Comparison of ENCODE assay signal across 31 cellular contexts in genomic region chr5:98524796-98525195, GRCh38.
"Had no signal": no experiment of that assay in that cellular context is flagged by ENCODE, and none has a peak within 500 bp of the region (broad histone marks: within the 10 kb centered on the region; RNA-seq: fewer than 3 reads in every experiment).

No MANE protein-coding gene starts in this region.

- ATAC-seq: activated CD4-positive, alpha-beta T cell treated with anti-CD3 and anti-CD28 coated beads for 36 hours; activated CD8-positive, alpha-beta memory T cell treated with anti-CD3 and anti-CD28 coated beads, Interleukin-2, amount 10 ng/mL, durations not matched to agents 7 days and 5 days; activated CD8-positive, alpha-beta T cell treated with anti-CD3 and anti-CD28 coated beads, Interleukin-2, amount 10 ng/mL, durations not matched to agents 7 days and 5 days; activated naive CD4-positive, alpha-beta T cell treated with anti-CD3 and anti-CD28 coated beads, Interleukin-2, amount 50 U/mL, for 72 hours; activated T-cell treated with anti-CD3 and anti-CD28 coated beads, Interleukin-2, amount 50 U/mL, for 72 hours; foreskin keratinocyte; gastrocnemius medialis; heart right ventricle; T-helper 17 cell had no signal

- H3K27me3 ChIP-seq: ascending aorta, brain microvascular endothelial cell, esophagus muscularis mucosa, foreskin keratinocyte, gastrocnemius medialis, heart right ventricle had no signal

- H3K9me3 Mint-ChIP-seq: activated CD4-positive, alpha-beta memory T cell treated with anti-CD3 and anti-CD28 coated beads for 36 hours; activated CD4-positive, alpha-beta T cell treated with anti-CD3 and anti-CD28 coated beads, Interleukin-2, amount 10 ng/mL, durations not matched to agents 24 days and 14 days; activated naive CD4-positive, alpha-beta T cell treated with anti-CD3 and anti-CD28 coated beads, Interleukin-2, amount 10 ng/mL, durations not matched to agents 7 days and 5 days; activated naive CD4-positive, alpha-beta T cell treated with anti-CD3 and anti-CD28 coated beads, Interleukin-2, amount 50 U/mL, for 72 hours; activated naive CD8-positive, alpha-beta T cell treated with anti-CD3 and anti-CD28 coated beads, Interleukin-2, amount 10 ng/mL, durations not matched to agents 7 days and 5 days; activated T-cell treated with anti-CD3 and anti-CD28 coated beads, Interleukin-2, amount 50 U/mL, for 24 hours; activated T-cell treated with anti-CD3 and anti-CD28 coated beads, Interleukin-2, amount 50 U/mL, for 72 hours; dendritic cell treated with granulocyte-macrophage colony-stimulating factor and Interleukin-4, amounts not matched to agents 40 ng/mL and 50 ng/mL, for 4 days; T-helper 2 cell treated with Interferon-gamma antibody and Interleukin-4, amounts not matched to agents 5 μg/mL and 100 μg/mL, for 36 hours had no signal

- H3K4me3 ChIP-seq: ascending aorta, coronary artery, dorsolateral prefrontal cortex, esophagus muscularis mucosa, gastrocnemius medialis, heart right ventricle had no signal

- H3K4me3 Mint-ChIP-seq: activated CD4-positive, alpha-beta memory T cell treated with anti-CD3 and anti-CD28 coated beads for 36 hours; activated CD4-positive, alpha-beta T cell treated with anti-CD3 and anti-CD28 coated beads for 36 hours; activated CD4-positive, alpha-beta T cell treated with anti-CD3 and anti-CD28 coated beads, Interleukin-2, amount 10 ng/mL, durations not matched to agents 24 days and 14 days; activated CD8-positive, alpha-beta memory T cell treated with anti-CD3 and anti-CD28 coated beads, Interleukin-2, amount 10 ng/mL, durations not matched to agents 7 days and 5 days; activated CD8-positive, alpha-beta T cell treated with anti-CD3 and anti-CD28 coated beads, Interleukin-2, amount 10 ng/mL, durations not matched to agents 7 days and 5 days; activated naive CD4-positive, alpha-beta T cell treated with anti-CD3 and anti-CD28 coated beads, Interleukin-2, amount 10 ng/mL, durations not matched to agents 7 days and 5 days; activated naive CD8-positive, alpha-beta T cell treated with anti-CD3 and anti-CD28 coated beads, Interleukin-2, amount 10 ng/mL, durations not matched to agents 7 days and 5 days; activated T-cell treated with anti-CD3 and anti-CD28 coated beads, Interleukin-2, amount 50 U/mL, for 24 hours; activated T-cell treated with anti-CD3 and anti-CD28 coated beads, Interleukin-2, amount 50 U/mL, for 72 hours; central memory CD8-positive, alpha-beta T cell; dendritic cell treated with granulocyte-macrophage colony-stimulating factor and Interleukin-4, amounts not matched to agents 40 ng/mL and 50 ng/mL, for 4 days; T-helper 17 cell; T-helper 2 cell treated with Interferon-gamma antibody and Interleukin-4, amounts not matched to agents 5 μg/mL and 100 μg/mL, for 36 hours had no signal

- H3K27ac ChIP-seq: ascending aorta, brain microvascular endothelial cell, coronary artery, dorsolateral prefrontal cortex, esophagus muscularis mucosa, foreskin keratinocyte, gastrocnemius medialis, heart right ventricle had no signal

- DNase-seq: activated CD4-positive, alpha-beta memory T cell treated with anti-CD3 and anti-CD28 coated beads for 36 hours; activated CD4-positive, alpha-beta T cell treated with anti-CD3 and anti-CD28 coated beads for 36 hours; activated CD4-positive, alpha-beta T cell treated with anti-CD3 and anti-CD28 coated beads, Interleukin-2, amount 10 ng/mL, durations not matched to agents 24 days and 14 days; activated CD4-positive, CD25-positive, alpha-beta regulatory T cell; activated CD4-positive, CD25-positive, alpha-beta regulatory T cell treated with anti-CD3 and anti-CD28 coated beads, Interleukin-2, amount 50 U/mL, for 72 hours; activated CD8-positive, alpha-beta memory T cell treated with anti-CD3 and anti-CD28 coated beads, Interleukin-2, amount 10 ng/mL, durations not matched to agents 7 days and 5 days; activated CD8-positive, alpha-beta memory T cell treated with anti-CD3 and anti-CD28 coated beads, Interleukin-2, amount 50 U/mL, for 4 hours; activated CD8-positive, alpha-beta T cell treated with anti-CD3 and anti-CD28 coated beads, Interleukin-2, amount 10 ng/mL, durations not matched to agents 7 days and 5 days; activated gamma-delta T cell; activated naive CD4-positive, alpha-beta T cell; activated naive CD4-positive, alpha-beta T cell treated with anti-CD3 and anti-CD28 coated beads, Interleukin-2, amount 10 ng/mL, durations not matched to agents 7 days and 5 days; activated naive CD8-positive, alpha-beta T cell treated with anti-CD3 and anti-CD28 coated beads, Interleukin-2, amount 10 ng/mL, durations not matched to agents 7 days and 5 days; activated T-cell treated with anti-CD3 and anti-CD28 coated beads for 4 hours; activated T-cell treated with anti-CD3 and anti-CD28 coated beads, Interleukin-2, amount 50 U/mL, for 24 hours; activated T-cell treated with anti-CD3 and anti-CD28 coated beads, Interleukin-2, amount 50 U/mL, for 72 hours; brain microvascular endothelial cell; effector memory CD4-positive, alpha-beta T cell; erythroblast; foreskin keratinocyte; gastrocnemius medialis; heart right ventricle; T-helper 1 cell; T-helper 17 cell had no signal

- H3K36me3 Mint-ChIP-seq: activated CD4-positive, alpha-beta memory T cell treated with anti-CD3 and anti-CD28 coated beads for 36 hours; activated CD8-positive, alpha-beta memory T cell treated with anti-CD3 and anti-CD28 coated beads, Interleukin-2, amount 10 ng/mL, durations not matched to agents 7 days and 5 days; activated naive CD4-positive, alpha-beta T cell treated with anti-CD3 and anti-CD28 coated beads, Interleukin-2, amount 10 ng/mL, durations not matched to agents 7 days and 5 days; activated naive CD4-positive, alpha-beta T cell treated with anti-CD3 and anti-CD28 coated beads, Interleukin-2, amount 50 U/mL, for 72 hours; activated naive CD8-positive, alpha-beta T cell treated with anti-CD3 and anti-CD28 coated beads, Interleukin-2, amount 10 ng/mL, durations not matched to agents 7 days and 5 days had no signal

- H3K36me3 ChIP-seq: ascending aorta, brain microvascular endothelial cell, esophagus muscularis mucosa, gastrocnemius medialis, heart right ventricle had no signal

- H3K9me3 ChIP-seq: ascending aorta, esophagus muscularis mucosa, gastrocnemius medialis, heart right ventricle had no signal

- H3K27ac Mint-ChIP-seq: activated CD4-positive, alpha-beta memory T cell treated with anti-CD3 and anti-CD28 coated beads for 36 hours; activated CD4-positive, alpha-beta T cell treated with anti-CD3 and anti-CD28 coated beads for 36 hours; activated CD4-positive, alpha-beta T cell treated with anti-CD3 and anti-CD28 coated beads, Interleukin-2, amount 10 ng/mL, durations not matched to agents 24 days and 14 days; activated CD8-positive, alpha-beta memory T cell treated with anti-CD3 and anti-CD28 coated beads, Interleukin-2, amount 10 ng/mL, durations not matched to agents 7 days and 5 days; activated CD8-positive, alpha-beta T cell treated with anti-CD3 and anti-CD28 coated beads, Interleukin-2, amount 10 ng/mL, durations not matched to agents 7 days and 5 days; activated naive CD4-positive, alpha-beta T cell treated with anti-CD3 and anti-CD28 coated beads, Interleukin-2, amount 10 ng/mL, durations not matched to agents 7 days and 5 days; activated naive CD4-positive, alpha-beta T cell treated with anti-CD3 and anti-CD28 coated beads, Interleukin-2, amount 50 U/mL, for 72 hours; activated naive CD8-positive, alpha-beta T cell treated with anti-CD3 and anti-CD28 coated beads, Interleukin-2, amount 10 ng/mL, durations not matched to agents 7 days and 5 days; activated T-cell treated with anti-CD3 and anti-CD28 coated beads, Interleukin-2, amount 50 U/mL, for 24 hours; activated T-cell treated with anti-CD3 and anti-CD28 coated beads, Interleukin-2, amount 50 U/mL, for 72 hours; dendritic cell treated with granulocyte-macrophage colony-stimulating factor and Interleukin-4, amounts not matched to agents 40 ng/mL and 50 ng/mL, for 4 days; T-helper 17 cell; T-helper 2 cell treated with Interferon-gamma antibody and Interleukin-4, amounts not matched to agents 5 μg/mL and 100 μg/mL, for 36 hours had no signal

- H3K27me3 Mint-ChIP-seq: activated naive CD8-positive, alpha-beta T cell treated with anti-CD3 and anti-CD28 coated beads, Interleukin-2, amount 10 ng/mL, durations not matched to agents 7 days and 5 days; activated T-cell treated with anti-CD3 and anti-CD28 coated beads, Interleukin-2, amount 50 U/mL, for 24 hours; central memory CD8-positive, alpha-beta T cell; dendritic cell treated with granulocyte-macrophage colony-stimulating factor and Interleukin-4, amounts not matched to agents 40 ng/mL and 50 ng/mL, for 4 days; T-helper 17 cell had no signal

- H3K4me1 ChIP-seq: ascending aorta, foreskin keratinocyte, gastrocnemius medialis, heart right ventricle had no signal

- H3K4me1 Mint-ChIP-seq: activated CD4-positive, alpha-beta T cell treated with anti-CD3 and anti-CD28 coated beads for 36 hours; activated CD4-positive, alpha-beta T cell treated with anti-CD3 and anti-CD28 coated beads, Interleukin-2, amount 10 ng/mL, durations not matched to agents 24 days and 14 days; activated CD8-positive, alpha-beta memory T cell treated with anti-CD3 and anti-CD28 coated beads, Interleukin-2, amount 10 ng/mL, durations not matched to agents 7 days and 5 days; activated naive CD4-positive, alpha-beta T cell treated with anti-CD3 and anti-CD28 coated beads, Interleukin-2, amount 10 ng/mL, durations not matched to agents 7 days and 5 days; activated naive CD8-positive, alpha-beta T cell treated with anti-CD3 and anti-CD28 coated beads, Interleukin-2, amount 10 ng/mL, durations not matched to agents 7 days and 5 days; central memory CD8-positive, alpha-beta T cell; T-helper 17 cell had no signal
